1 cellular context compared by ENCODE assay signal in the genomic region with DNA sequence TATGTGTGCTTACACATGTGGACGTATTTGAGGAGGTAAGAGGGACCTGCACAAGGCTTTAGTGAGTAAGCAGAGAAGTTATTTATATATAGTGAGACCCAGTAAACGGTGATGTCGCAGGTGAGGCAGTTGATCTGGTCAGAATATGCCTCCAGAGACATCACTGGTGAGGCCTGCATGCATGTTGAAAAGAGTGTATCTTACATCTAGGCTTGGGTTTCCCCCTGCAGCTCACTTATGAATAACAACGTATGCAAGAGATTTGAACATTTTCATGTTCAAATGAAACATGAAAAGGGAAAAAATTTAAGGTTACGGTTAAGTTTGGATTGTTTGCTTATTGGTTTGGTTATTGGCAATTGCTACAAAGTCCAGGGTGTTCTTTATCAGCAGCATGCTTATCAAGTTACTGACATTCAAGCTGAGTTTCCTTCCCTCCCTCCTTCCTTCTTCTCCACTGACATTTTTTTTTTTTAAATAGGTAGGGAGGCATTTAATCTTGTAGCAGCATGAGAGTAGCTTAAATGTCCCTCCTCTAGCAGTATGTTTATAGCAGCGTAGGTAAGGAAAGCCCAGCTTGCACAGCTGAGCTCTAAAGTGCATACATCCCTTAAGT.
TF ChIP-seq lines count a peak whose summit lies in the region.

No MANE protein-coding gene starts in this region.

TF ChIP-seq in GM23338, 12 proteins besides CTCF, POLR2A, EP300 and RAD21:
- TF ChIP-seq, protein P1, sequence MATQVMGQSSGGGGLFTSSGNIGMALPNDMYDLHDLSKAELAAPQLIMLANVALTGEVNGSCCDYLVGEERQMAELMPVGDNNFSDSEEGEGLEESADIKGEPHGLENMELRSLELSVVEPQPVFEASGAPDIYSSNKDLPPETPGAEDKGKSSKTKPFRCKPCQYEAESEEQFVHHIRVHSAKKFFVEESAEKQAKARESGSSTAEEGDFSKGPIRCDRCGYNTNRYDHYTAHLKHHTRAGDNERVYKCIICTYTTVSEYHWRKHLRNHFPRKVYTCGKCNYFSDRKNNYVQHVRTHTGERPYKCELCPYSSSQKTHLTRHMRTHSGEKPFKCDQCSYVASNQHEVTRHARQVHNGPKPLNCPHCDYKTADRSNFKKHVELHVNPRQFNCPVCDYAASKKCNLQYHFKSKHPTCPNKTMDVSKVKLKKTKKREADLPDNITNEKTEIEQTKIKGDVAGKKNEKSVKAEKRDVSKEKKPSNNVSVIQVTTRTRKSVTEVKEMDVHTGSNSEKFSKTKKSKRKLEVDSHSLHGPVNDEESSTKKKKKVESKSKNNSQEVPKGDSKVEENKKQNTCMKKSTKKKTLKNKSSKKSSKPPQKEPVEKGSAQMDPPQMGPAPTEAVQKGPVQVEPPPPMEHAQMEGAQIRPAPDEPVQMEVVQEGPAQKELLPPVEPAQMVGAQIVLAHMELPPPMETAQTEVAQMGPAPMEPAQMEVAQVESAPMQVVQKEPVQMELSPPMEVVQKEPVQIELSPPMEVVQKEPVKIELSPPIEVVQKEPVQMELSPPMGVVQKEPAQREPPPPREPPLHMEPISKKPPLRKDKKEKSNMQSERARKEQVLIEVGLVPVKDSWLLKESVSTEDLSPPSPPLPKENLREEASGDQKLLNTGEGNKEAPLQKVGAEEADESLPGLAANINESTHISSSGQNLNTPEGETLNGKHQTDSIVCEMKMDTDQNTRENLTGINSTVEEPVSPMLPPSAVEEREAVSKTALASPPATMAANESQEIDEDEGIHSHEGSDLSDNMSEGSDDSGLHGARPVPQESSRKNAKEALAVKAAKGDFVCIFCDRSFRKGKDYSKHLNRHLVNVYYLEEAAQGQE (IDR thresholded peaks at IDR 0.05; ENCODE audit: unreplicated experiment) = no peak
- TF ChIP-seq EZH2 (IDR thresholded peaks at IDR 0.05; ENCODE audit: low read depth, unreplicated experiment) (no peak), POLR2AphosphoS5 (IDR thresholded peaks at IDR 0.05; ENCODE audit: low read depth) (no peak), EZH2phosphoT487 (IDR thresholded peaks at IDR 0.05; ENCODE audit: unreplicated experiment) (no peak), STAT1 (IDR thresholded peaks at IDR 0.05; ENCODE audit: unreplicated experiment) (no peak), NANOG (IDR thresholded peaks at IDR 0.05; ENCODE audit: borderline replicate concordance) (no peak), ZNF331 (CRISPR knock-in tag; IDR thresholded peaks at IDR 0.05; ENCODE audit: low read depth) (no peak)
- TF ChIP-seq, protein P2, sequence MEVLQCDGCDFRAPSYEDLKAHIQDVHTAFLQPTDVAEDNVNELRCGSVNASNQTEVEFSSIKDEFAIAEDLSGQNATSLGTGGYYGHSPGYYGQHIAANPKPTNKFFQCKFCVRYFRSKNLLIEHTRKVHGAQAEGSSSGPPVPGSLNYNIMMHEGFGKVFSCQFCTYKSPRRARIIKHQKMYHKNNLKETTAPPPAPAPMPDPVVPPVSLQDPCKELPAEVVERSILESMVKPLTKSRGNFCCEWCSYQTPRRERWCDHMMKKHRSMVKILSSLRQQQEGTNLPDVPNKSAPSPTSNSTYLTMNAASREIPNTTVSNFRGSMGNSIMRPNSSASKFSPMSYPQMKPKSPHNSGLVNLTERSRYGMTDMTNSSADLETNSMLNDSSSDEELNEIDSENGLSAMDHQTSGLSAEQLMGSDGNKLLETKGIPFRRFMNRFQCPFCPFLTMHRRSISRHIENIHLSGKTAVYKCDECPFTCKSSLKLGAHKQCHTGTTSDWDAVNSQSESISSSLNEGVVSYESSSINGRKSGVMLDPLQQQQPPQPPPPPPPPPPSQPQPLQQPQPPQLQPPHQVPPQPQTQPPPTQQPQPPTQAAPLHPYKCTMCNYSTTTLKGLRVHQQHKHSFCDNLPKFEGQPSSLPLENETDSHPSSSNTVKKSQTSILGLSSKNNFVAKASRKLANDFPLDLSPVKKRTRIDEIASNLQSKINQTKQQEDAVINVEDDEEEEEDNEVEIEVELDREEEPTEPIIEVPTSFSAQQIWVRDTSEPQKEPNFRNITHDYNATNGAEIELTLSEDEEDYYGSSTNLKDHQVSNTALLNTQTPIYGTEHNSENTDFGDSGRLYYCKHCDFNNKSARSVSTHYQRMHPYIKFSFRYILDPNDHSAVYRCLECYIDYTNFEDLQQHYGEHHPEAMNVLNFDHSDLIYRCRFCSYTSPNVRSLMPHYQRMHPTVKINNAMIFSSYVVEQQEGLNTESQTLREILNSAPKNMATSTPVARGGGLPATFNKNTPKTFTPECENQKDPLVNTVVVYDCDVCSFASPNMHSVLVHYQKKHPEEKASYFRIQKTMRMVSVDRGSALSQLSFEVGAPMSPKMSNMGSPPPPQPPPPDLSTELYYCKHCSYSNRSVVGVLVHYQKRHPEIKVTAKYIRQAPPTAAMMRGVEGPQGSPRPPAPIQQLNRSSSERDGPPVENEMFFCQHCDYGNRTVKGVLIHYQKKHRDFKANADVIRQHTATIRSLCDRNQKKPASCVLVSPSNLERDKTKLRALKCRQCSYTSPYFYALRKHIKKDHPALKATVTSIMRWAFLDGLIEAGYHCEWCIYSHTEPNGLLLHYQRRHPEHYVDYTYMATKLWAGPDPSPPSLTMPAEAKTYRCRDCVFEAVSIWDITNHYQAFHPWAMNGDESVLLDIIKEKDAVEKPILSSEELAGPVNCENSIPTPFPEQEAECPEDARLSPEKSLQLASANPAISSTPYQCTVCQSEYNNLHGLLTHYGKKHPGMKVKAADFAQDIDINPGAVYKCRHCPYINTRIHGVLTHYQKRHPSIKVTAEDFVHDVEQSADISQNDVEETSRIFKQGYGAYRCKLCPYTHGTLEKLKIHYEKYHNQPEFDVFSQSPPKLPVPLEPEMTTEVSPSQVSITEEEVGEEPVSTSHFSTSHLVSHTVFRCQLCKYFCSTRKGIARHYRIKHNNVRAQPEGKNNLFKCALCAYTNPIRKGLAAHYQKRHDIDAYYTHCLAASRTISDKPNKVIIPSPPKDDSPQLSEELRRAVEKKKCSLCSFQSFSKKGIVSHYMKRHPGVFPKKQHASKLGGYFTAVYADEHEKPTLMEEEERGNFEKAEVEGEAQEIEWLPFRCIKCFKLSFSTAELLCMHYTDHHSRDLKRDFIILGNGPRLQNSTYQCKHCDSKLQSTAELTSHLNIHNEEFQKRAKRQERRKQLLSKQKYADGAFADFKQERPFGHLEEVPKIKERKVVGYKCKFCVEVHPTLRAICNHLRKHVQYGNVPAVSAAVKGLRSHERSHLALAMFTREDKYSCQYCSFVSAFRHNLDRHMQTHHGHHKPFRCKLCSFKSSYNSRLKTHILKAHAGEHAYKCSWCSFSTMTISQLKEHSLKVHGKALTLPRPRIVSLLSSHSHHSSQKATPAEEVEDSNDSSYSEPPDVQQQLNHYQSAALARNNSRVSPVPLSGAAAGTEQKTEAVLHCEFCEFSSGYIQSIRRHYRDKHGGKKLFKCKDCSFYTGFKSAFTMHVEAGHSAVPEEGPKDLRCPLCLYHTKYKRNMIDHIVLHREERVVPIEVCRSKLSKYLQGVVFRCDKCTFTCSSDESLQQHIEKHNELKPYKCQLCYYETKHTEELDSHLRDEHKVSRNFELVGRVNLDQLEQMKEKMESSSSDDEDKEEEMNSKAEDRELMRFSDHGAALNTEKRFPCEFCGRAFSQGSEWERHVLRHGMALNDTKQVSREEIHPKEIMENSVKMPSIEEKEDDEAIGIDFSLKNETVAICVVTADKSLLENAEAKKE (CRISPR knock-in tag; IDR thresholded peaks at IDR 0.05) = no peak
